10 cellular contexts compared by ENCODE assay signal in genomic region chr11:33867996-33868645, GRCh38. TPM values are rescaled to one million over a fixed set of nuclear protein-coding genes. Genes with fewer than 3 reads are reported as not detected.
A peak's percentile ranks its signal among the peaks of the same experiment; 100 is the strongest.
DNase-seq lines count a peak whose midpoint lies in the region; ATAC-seq and TF ChIP-seq lines count a peak whose summit lies in the region.
"Had no signal": no experiment of that assay in that cellular context is flagged by ENCODE, and none has a peak within 500 bp of the region (broad histone marks: within the 10 kb centered on the region; RNA-seq: fewer than 3 reads in every experiment).

No MANE protein-coding gene starts in this region.

- no peaks in the 10 kb centered on the region for H3K36me3 ChIP-seq in H7 (replicated peaks; ENCODE audit: control insufficient read depth, insufficient read depth, low read length)
- no peaks in the 10 kb centered on the region for H3K36me3 ChIP-seq in skeletal muscle satellite cell (ENCODE audit: insufficient read depth, low read length)

- no peak for ATAC-seq in right cardiac atrium
- ATAC-seq in HG02973 (IDR thresholded peaks at IDR 0.05; ENCODE audit: unreplicated experiment), result no peak
- no peak for ATAC-seq in omental fat pad (ENCODE audit: low FRiP score)

- H3K27me3 ChIP-seq in H7 (ENCODE audit: control insufficient read depth, insufficient read depth, low read length) (peaks cover 45% of the 10 kb centered on the region), right cardiac atrium (ENCODE audit: control insufficient read depth, insufficient read depth) (no peaks in the 10 kb centered on the region), skeletal muscle satellite cell (ENCODE audit: control insufficient read depth, insufficient read depth, low read length) (peaks cover 74% of the 10 kb centered on the region)

- H3K9me3 ChIP-seq in right cardiac atrium (ENCODE audit: control insufficient read depth, low read length) (no peaks in the 10 kb centered on the region), skeletal muscle satellite cell (replicated peaks; ENCODE audit: low read length) (no peaks in the 10 kb centered on the region)

- no peak overlapping the region for H3K27ac ChIP-seq in right cardiac atrium (ENCODE audit: low read length)
- H3K27ac ChIP-seq: foreskin keratinocyte had no signal

- WGBS in right cardiac atrium, result 21% methylated on average over 7 of the region's 7 CpGs

- TF ChIP-seq CTCF in omental fat pad (IDR thresholded peaks at IDR 0.05), result no peak

- DNase-seq in H7, result peak; percentile 46
- DNase-seq in OCI-M1 (lab: John Stamatoyannopoulos, UW), result peak; percentile 64
- no peak for DNase-seq in right cardiac atrium
- no peak for DNase-seq in A172 (ENCODE audit: low spot score)
- no peak for DNase-seq in omental fat pad (ENCODE audit: low spot score)
- no peak for DNase-seq in activated CD8-positive, alpha-beta memory T cell treated with anti-CD3 and anti-CD28 coated beads, Interleukin-2, amount 50 U/mL, for 4 hours
- DNase-seq: foreskin keratinocyte, NCI-H446 treated with DMSO at 0.1 percent for 48 hours had no signal

- H3K4me3 ChIP-seq in H7 (ENCODE audit: insufficient read depth, low read depth, low read length) (peak overlapping the region; percentile 39; the same call in 1 of the 2 replicates), right cardiac atrium (ENCODE audit: low read length) (peak overlapping the region; percentile 89), skeletal muscle satellite cell (ENCODE audit: low read length) (peak overlapping the region; percentile 75)

- no peak overlapping the region for H3K9ac ChIP-seq in skeletal muscle satellite cell (ENCODE audit: low read depth, low read length)

- H3K4me1 ChIP-seq in right cardiac atrium (ENCODE audit: control insufficient read depth, insufficient read depth, low read length) (no peaks in the 10 kb centered on the region), skeletal muscle satellite cell (ENCODE audit: control insufficient read depth, insufficient read depth, low read length) (peaks cover 11% of the 10 kb centered on the region)
- H3K4me1 ChIP-seq: foreskin keratinocyte had no signal

- H3K4me2 ChIP-seq in skeletal muscle satellite cell (ENCODE audit: low read length), result peak overlapping the region; percentile 97

- intact Hi-C loops in right cardiac atrium (cut with DNase I), result loop anchor here in 1 of 4 donors (5.0 kb wide), 1 partner anchor 74 kb away; no protein-coding TSS in a partner anchor

RNA-seq across cellular contexts. Expression of gene LMO2, which starts 23.8 kb away (rescaled TPM):
- total RNA-seq in H7 (2014; rRNA removed; shearing (Covaris generic)), result 0.87 and 0.92 TPM in 2 replicates
- total RNA-seq in right cardiac atrium, result 10 to 100 TPM in 3 of 4 donors, 1 to 10 TPM in 1; 9.9 to 16.8 (median 10.6) TPM
- 10.0 TPM for polyA plus RNA-seq in right cardiac atrium
- total RNA-seq in skeletal muscle satellite cell (2012; rRNA removed), result 0.25 and 0.44 TPM in 2 replicates
- 0.65 and 0.98 TPM in 2 replicates for total RNA-seq in A172 (2014; rRNA removed; shearing (Covaris generic))
- 10 to 100 TPM in 3 of 4 donors, 1 to 10 TPM in 1; 9.4 to 53.3 (median 25.8) TPM for total RNA-seq in omental fat pad

Comparison
In these comparisons a context has a peak if more than half of its experiments do, and no peak if none do; other contexts are left out.
1. DNase-seq: peak in H7 (single experiment) and OCI-M1 (single experiment); none in right cardiac atrium (0 of 3), A172 (single experiment), omental fat pad (single experiment) and activated CD8-positive, alpha-beta memory T cell treated with anti-CD3 and anti-CD28 coated beads, Interleukin-2, amount 50 U/mL, for 4 hours (single experiment).
2. H3K4me3 ChIP-seq: peak in every context shown above with its lines; median percentile 89 in right cardiac atrium; 75 in skeletal muscle satellite cell; 39 in H7.